25 cellular contexts compared by ENCODE assay signal in the genomic region with DNA sequence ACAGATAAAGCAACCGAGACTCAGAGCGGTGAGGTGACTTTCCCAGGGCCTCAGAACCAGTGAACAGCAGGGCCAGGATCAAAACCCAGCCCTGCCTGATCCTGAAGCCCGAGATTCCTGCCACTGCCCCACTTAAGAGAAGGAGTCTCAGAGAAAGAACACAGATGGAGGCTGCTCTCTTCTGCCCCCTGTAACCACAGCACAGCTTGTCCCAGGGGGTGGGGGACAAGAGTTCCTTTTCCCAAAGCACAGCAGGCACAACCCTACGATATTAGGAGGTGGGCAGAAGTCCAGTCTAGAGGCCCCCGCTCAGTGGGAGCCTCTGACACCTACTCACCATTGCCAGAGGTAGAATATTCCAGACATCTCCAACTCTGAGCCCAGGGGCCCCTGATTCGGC. TPM values are rescaled to one million over a fixed set of nuclear protein-coding genes. Genes with fewer than 3 reads are reported as not detected.
DNase-seq lines count a peak whose midpoint lies in the region; TF ChIP-seq lines count a peak whose summit lies in the region.
"Had no signal": no experiment of that assay in that cellular context is flagged by ENCODE, and none has a peak within 500 bp of the region (broad histone marks: within the 10 kb centered on the region; RNA-seq: fewer than 3 reads in every experiment).

No MANE protein-coding gene starts in this region.

- no peak for DNase-seq in activated naive CD4-positive, alpha-beta T cell treated with anti-CD3 and anti-CD28 coated beads for 36 hours
- no peak for DNase-seq in WERI-Rb-1
- peak; percentile 26 for DNase-seq in iPS-NIHi11 (ENCODE audit: low spot score)
- no peak for DNase-seq in vagina (ENCODE audit: extremely low spot score in 2 of 2)
- no peak for DNase-seq in breast epithelium (ENCODE audit: low spot score in 2 of 2)
- no peak for DNase-seq in medulla oblongata (ENCODE audit: extremely low spot score)
- no peak for DNase-seq in LoVo (ENCODE audit: low spot score)
- DNase-seq: 8988T, ACHN, DMS53, GOT3, NCI-H1048, NCI-H1417 treated with DMSO at 0.1 percent for 48 hours, NCI-H1694 treated with DMSO at 0.1 percent for 48 hours, NCI-H2081, NCI-H2227 treated with DMSO at 0.1 percent for 48 hours, NCI-H526 treated with DMSO at 0.1 percent for 48 hours, SHP77 had no signal

- no peak for TF ChIP-seq POLR2A in vagina (IDR thresholded peaks at IDR 0.05)
- no peak for TF ChIP-seq POLR2A in breast epithelium (IDR thresholded peaks at IDR 0.05)

- TF ChIP-seq CTCF in WERI-Rb-1 (IDR thresholded peaks at IDR 0.05; ENCODE audit: low read depth, low read length) (peak; percentile 12; the same call in 1 of the 2 replicates), vagina (IDR thresholded peaks at IDR 0.05) (no peak), breast epithelium (IDR thresholded peaks at IDR 0.05) (no peak)

- no peaks in the 10 kb centered on the region for H3K36me3 Mint-ChIP-seq in activated naive CD4-positive, alpha-beta T cell treated with anti-CD3 and anti-CD28 coated beads, Interleukin-2, amount 50 U/mL, for 24 hours
- no peaks in the 10 kb centered on the region for H3K36me3 Mint-ChIP-seq in activated naive CD4-positive, alpha-beta T cell treated with anti-CD3 and anti-CD28 coated beads for 36 hours (ENCODE audit: low read depth)
- H3K36me3 Mint-ChIP-seq: IgD-negative memory B cell had no signal

- H3K4me1 Mint-ChIP-seq in activated naive CD4-positive, alpha-beta T cell treated with anti-CD3 and anti-CD28 coated beads, Interleukin-2, amount 50 U/mL, for 24 hours: no peaks in the 10 kb centered on the region
- H3K4me1 Mint-ChIP-seq in activated naive CD4-positive, alpha-beta T cell treated with anti-CD3 and anti-CD28 coated beads for 36 hours (ENCODE audit: low read depth): no peaks in the 10 kb centered on the region
- H3K4me1 Mint-ChIP-seq: IgD-negative memory B cell had no signal

- H3K4me3 Mint-ChIP-seq in activated naive CD4-positive, alpha-beta T cell treated with anti-CD3 and anti-CD28 coated beads, Interleukin-2, amount 50 U/mL, for 24 hours: no peak overlapping the region
- H3K4me3 Mint-ChIP-seq in activated naive CD4-positive, alpha-beta T cell treated with anti-CD3 and anti-CD28 coated beads for 36 hours: no peak overlapping the region
- H3K4me3 Mint-ChIP-seq: IgD-negative memory B cell had no signal

- H3K27ac Mint-ChIP-seq in activated naive CD4-positive, alpha-beta T cell treated with anti-CD3 and anti-CD28 coated beads, Interleukin-2, amount 50 U/mL, for 24 hours: peak overlapping the region; percentile 24
- no peak overlapping the region for H3K27ac Mint-ChIP-seq in activated naive CD4-positive, alpha-beta T cell treated with anti-CD3 and anti-CD28 coated beads for 36 hours
- H3K27ac Mint-ChIP-seq: IgD-negative memory B cell had no signal

- H3K4me3 ChIP-seq in WERI-Rb-1 (ENCODE audit: low read depth, low read length) (no peak overlapping the region), vagina (no peak overlapping the region), breast epithelium (no peak overlapping the region)
- H3K4me3 ChIP-seq: GM12878 had no signal

- no peaks in the 10 kb centered on the region for H3K36me3 ChIP-seq in WERI-Rb-1
- no peaks in the 10 kb centered on the region for H3K36me3 ChIP-seq in vagina
- no peaks in the 10 kb centered on the region for H3K36me3 ChIP-seq in breast epithelium

- H3K27ac ChIP-seq in WERI-Rb-1 (no peak overlapping the region), vagina (no peak overlapping the region), breast epithelium (no peak overlapping the region)
- H3K27ac ChIP-seq: KMS-11, RWPE1 had no signal

- H3K4me1 ChIP-seq in vagina (no peaks in the 10 kb centered on the region), breast epithelium (no peaks in the 10 kb centered on the region)

- peaks cover 9% of the 10 kb centered on the region for H3K27me3 Mint-ChIP-seq in activated naive CD4-positive, alpha-beta T cell treated with anti-CD3 and anti-CD28 coated beads, Interleukin-2, amount 50 U/mL, for 24 hours
- peaks cover 6% of the 10 kb centered on the region for H3K27me3 Mint-ChIP-seq in activated naive CD4-positive, alpha-beta T cell treated with anti-CD3 and anti-CD28 coated beads for 36 hours (ENCODE audit: low read depth)

- H3K9me3 Mint-ChIP-seq in activated naive CD4-positive, alpha-beta T cell treated with anti-CD3 and anti-CD28 coated beads, Interleukin-2, amount 50 U/mL, for 24 hours: peaks cover 9% of the 10 kb centered on the region
- no peaks in the 10 kb centered on the region for H3K9me3 Mint-ChIP-seq in activated naive CD4-positive, alpha-beta T cell treated with anti-CD3 and anti-CD28 coated beads for 36 hours

- intact Hi-C loops in activated naive CD4-positive, alpha-beta T cell treated with anti-CD3 and anti-CD28 coated beads for 36 hours (cut with micrococcal nuclease): no loop called here
- intact Hi-C loops in vagina (cut with DNase I) (no loop called here), breast epithelium (cut with DNase I; ENCODE audit: low total_unique reads) (no loop called here)

- no peaks in the 10 kb centered on the region for H3K9me3 ChIP-seq in WERI-Rb-1 (ENCODE audit: severe bottlenecking)
- H3K9me3 ChIP-seq in vagina: no peaks in the 10 kb centered on the region
- no peaks in the 10 kb centered on the region for H3K9me3 ChIP-seq in breast epithelium

- CTCF ChIA-PET in activated naive CD4-positive, alpha-beta T cell treated with anti-CD3 and anti-CD28 coated beads for 36 hours (lab: Charles Lee): no interaction called here

- H3K27me3 ChIP-seq in WERI-Rb-1 (ENCODE audit: insufficient read depth, low read depth, severe bottlenecking) (no peaks in the 10 kb centered on the region), vagina (no peaks in the 10 kb centered on the region), breast epithelium (no peaks in the 10 kb centered on the region)

RNA-seq across cellular contexts. Expression of gene VWA5B1, which starts 24.0 kb away (rescaled TPM):
- not detected for total RNA-seq in activated naive CD4-positive, alpha-beta T cell treated with anti-CD3 and anti-CD28 coated beads for 36 hours
- total RNA-seq in vagina: not detected
- total RNA-seq in breast epithelium: under 1 TPM in 1 of 3 donors, not detected in 2; 0.29 TPM
- total RNA-seq: NCI-H460, SK-MEL-5 had no signal
